11 cellular contexts compared by ENCODE assay signal in the genomic region with DNA sequence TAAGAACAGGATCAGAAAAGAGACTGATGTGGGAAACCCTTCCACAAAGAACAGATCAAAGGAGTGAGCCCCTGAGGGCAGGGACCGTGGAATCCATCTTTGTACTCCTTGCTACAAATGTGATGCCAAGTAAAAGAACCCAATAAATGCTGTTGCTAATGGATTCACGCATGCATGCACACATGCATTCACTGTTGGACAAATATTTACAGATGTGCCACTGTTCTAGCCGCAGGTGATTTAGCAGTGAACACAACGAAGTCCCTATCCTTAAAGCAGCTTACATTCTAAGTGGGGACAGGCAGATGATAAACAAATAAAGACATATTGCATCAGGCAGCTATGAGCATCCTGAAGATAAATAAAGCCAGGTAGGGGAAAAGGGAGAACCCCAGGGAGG.
DNase-seq lines count a peak whose midpoint lies in the region; ATAC-seq, FAIRE-seq and TF ChIP-seq lines count a peak whose summit lies in the region.
"Had no signal": no experiment of that assay in that cellular context is flagged by ENCODE, and none has a peak within 500 bp of the region (broad histone marks: within the 10 kb centered on the region; RNA-seq: fewer than 3 reads in every experiment).

No MANE protein-coding gene starts in this region.

- H3K9me3 Mint-ChIP-seq in effector memory CD8-positive, alpha-beta T cell: no peaks in the 10 kb centered on the region
- H3K9me3 Mint-ChIP-seq in MCF 10A (ENCODE audit: unreplicated experiment): no peaks in the 10 kb centered on the region

- peak overlapping the region; percentile 88 to 99 for H3K27ac Mint-ChIP-seq in effector memory CD8-positive, alpha-beta T cell
- H3K27ac Mint-ChIP-seq in MCF 10A (ENCODE audit: low read depth, unreplicated experiment): no peak overlapping the region

- H3K4me3 ChIP-seq in left ventricle myocardium inferior (no peak overlapping the region), right atrium auricular region (no peak overlapping the region)

- peak overlapping the region; percentile 91 for H3K27ac ChIP-seq in left ventricle myocardium inferior (replicated peaks)
- peak overlapping the region in 1 of 2 donors; percentile 41 for H3K27ac ChIP-seq in right atrium auricular region

- no peak for FAIRE-seq in GM12892 (lab: Jason Lieb, UNC)
- FAIRE-seq: H1, keratinocyte had no signal

- H3K4me1 ChIP-seq in left ventricle myocardium inferior: peaks cover 56% of the 10 kb centered on the region
- peaks cover 0 to 67% of the 10 kb centered on the region in 2 donors for H3K4me1 ChIP-seq in right atrium auricular region

- peak overlapping the region; percentile 6 to 28 for H3K4me3 Mint-ChIP-seq in effector memory CD8-positive, alpha-beta T cell
- no peak overlapping the region for H3K4me3 Mint-ChIP-seq in MCF 10A (ENCODE audit: unreplicated experiment)

- CTCF ChIA-PET in MCF 10A (lab: Yijun Ruan, JAX): interaction anchor here (1.0 to 1.6 kb wide), 3 partner anchors 27 to 45 kb away, joined by 3 to 4 read pairs (median 4); no protein-coding TSS in a partner anchor

- no TSS peak for BruUV-seq in MCF 10A (replicated peaks; lab: Mats Ljungman, UMichigan)

- peaks cover 57 to 82% of the 10 kb centered on the region in 2 donors for H3K4me1 Mint-ChIP-seq in effector memory CD8-positive, alpha-beta T cell (ENCODE audit: low read depth in 2 of 2)
- H3K4me1 Mint-ChIP-seq in MCF 10A (ENCODE audit: insufficient read depth, unreplicated experiment): peaks cover 13% of the 10 kb centered on the region

- H3K9me3 ChIP-seq in left ventricle myocardium inferior (replicated peaks) (no peaks in the 10 kb centered on the region), right atrium auricular region (no peaks in the 10 kb centered on the region)

- peaks cover 45% of the 10 kb centered on the region for H3K36me3 Mint-ChIP-seq in effector memory CD8-positive, alpha-beta T cell (ENCODE audit: insufficient read depth)
- H3K36me3 Mint-ChIP-seq in MCF 10A (ENCODE audit: insufficient read depth, unreplicated experiment): no peaks in the 10 kb centered on the region

- intact Hi-C loops in left ventricle myocardium inferior (cut with micrococcal nuclease): no loop called here
- intact Hi-C loops in MCF 10A (cut with micrococcal nuclease): no loop called here

- no peak for ATAC-seq in effector memory CD8-positive, alpha-beta T cell (replicated peaks)

- POLR2A ChIA-PET in MCF 10A (lab: Yijun Ruan, JAX): interaction anchor here (0.6 to 2.4 kb wide), 5 partner anchors 10 to 114 kb away, joined by 3 to 12 read pairs (median 3); no protein-coding TSS in a partner anchor

- DNase-seq in left ventricle myocardium inferior (no peak), right atrium auricular region (ENCODE audit: low spot score) (no peak), NCI-H510A treated with DMSO at 0.1 percent for 48 hours (lab: John Stamatoyannopoulos, UW) (peak; percentile 93), epidermal melanocyte (ENCODE audit: insufficient read length, low spot score) (no peak), GM12892 (ENCODE audit: insufficient read length) (no peak), DMS 273 treated with DMSO at 0.1 percent for 48 hours (lab: John Stamatoyannopoulos, UW) (no peak), MCF 10A (ENCODE audit: unreplicated experiment) (no peak)
- DNase-seq in effector memory CD8-positive, alpha-beta T cell: no peak
- DNase-seq: RPMI8226 had no signal

- TF ChIP-seq POLR2A in GM12892 (IDR thresholded peaks at IDR 0.05; ENCODE audit: low read depth, low read length): no peak

- H3K36me3 ChIP-seq in left ventricle myocardium inferior: no peaks in the 10 kb centered on the region
- no peaks in the 10 kb centered on the region for H3K36me3 ChIP-seq in right atrium auricular region

- no peaks in the 10 kb centered on the region for H3K27me3 ChIP-seq in left ventricle myocardium inferior (ENCODE audit: low read depth)
- no peaks in the 10 kb centered on the region for H3K27me3 ChIP-seq in right atrium auricular region

- no peaks in the 10 kb centered on the region for H3K27me3 Mint-ChIP-seq in effector memory CD8-positive, alpha-beta T cell
- H3K27me3 Mint-ChIP-seq in MCF 10A (ENCODE audit: insufficient read depth, unreplicated experiment): no peaks in the 10 kb centered on the region

- TF ChIP-seq CTCF in left ventricle myocardium inferior (IDR thresholded peaks at IDR 0.05; ENCODE audit: borderline replicate concordance): no peak
- no peak for TF ChIP-seq CTCF in right atrium auricular region (IDR thresholded peaks at IDR 0.05)
- no peak for TF ChIP-seq CTCF in MCF 10A (IDR thresholded peaks at IDR 0.05; ENCODE audit: unreplicated experiment)
